ENCODE assay signal across 8 cellular contexts in genomic region chr15:31325976-31326728, GRCh38. TPM values are rescaled to one million over a fixed set of nuclear protein-coding genes. Genes with fewer than 3 reads are reported as not detected.
DNase-seq lines count a peak whose midpoint lies in the region; ATAC-seq and TF ChIP-seq lines count a peak whose summit lies in the region.

No MANE protein-coding gene starts in this region.

- WGBS in testis, 2 donors, result 1% methylated on average over 67 of the region's 99 CpGs; no CpG with 5 or more reads in 1 of the 2 donors

- TF ChIP-seq CTCF in osteoblast (IDR thresholded peaks at IDR 0.05; ENCODE audit: extremely low read depth, low read depth, low read length) (no peak), testis (IDR thresholded peaks at IDR 0.05) (peak in 2 of 3 experiments; percentile 1 to 24)

- H3K36me3 ChIP-seq in osteoblast (ENCODE audit: insufficient read depth, low read length), result no peaks in the 10 kb centered on the region
- H3K36me3 ChIP-seq in testis (ENCODE audit: low read depth, missing control alignments), result no peaks in the 10 kb centered on the region

- H3K4me3 ChIP-seq in osteoblast (ENCODE audit: insufficient read depth, low read length) (peak overlapping the region; percentile 89), testis (peak overlapping the region; percentile 88 to 93)

- H3K4me1 ChIP-seq in osteoblast (ENCODE audit: insufficient read depth, low read length), result peaks cover 16% of the 10 kb centered on the region
- peaks cover 36% of the 10 kb centered on the region for H3K4me1 ChIP-seq in testis

- H2AFZ ChIP-seq in osteoblast (ENCODE audit: low read length), result peak overlapping the region; percentile 78

- TF ChIP-seq POLR2A in GM10847 (IDR thresholded peaks at IDR 0.05; ENCODE audit: extremely low read depth, insufficient read length) (peak; percentile 87), testis (IDR thresholded peaks at IDR 0.05) (peak; percentile 85)

- H3K79me2 ChIP-seq in osteoblast (ENCODE audit: insufficient read depth, low read length), result peaks cover 35% of the 10 kb centered on the region

- H3K36me3 Mint-ChIP-seq in activated naive CD8-positive, alpha-beta T cell treated with anti-CD3 and anti-CD28 coated beads, Interleukin-2, amount 10 ng/mL, durations not matched to agents 7 days and 5 days, result peaks cover 22% of the 10 kb centered on the region

- DNase-seq in NCI-H1048 (lab: John Stamatoyannopoulos, UW), result peak; percentile 95
- peak; percentile 95 for DNase-seq in SKM-1 treated with dmso at 0.1 percent for 144 hours (lab: John Stamatoyannopoulos, UW; ENCODE audit: unreplicated experiment)
- peak; percentile 100 for DNase-seq in activated naive CD8-positive, alpha-beta T cell treated with anti-CD3 and anti-CD28 coated beads, Interleukin-2, amount 10 ng/mL, durations not matched to agents 7 days and 5 days
- peak; percentile 95 to 99 (median 99) for DNase-seq in head of caudate nucleus
- DNase-seq in osteoblast (ENCODE audit: insufficient read length, low spot score, missing footprints), result peak; percentile 100
- peak; percentile 98 for DNase-seq in testis

- H4K20me1 ChIP-seq in osteoblast (ENCODE audit: insufficient read depth, low read length), result peaks cover 16% of the 10 kb centered on the region

- peak; percentile 64 for ATAC-seq in HG02610 (IDR thresholded peaks at IDR 0.05; ENCODE audit: unreplicated experiment)
- peak; percentile 77 for ATAC-seq in activated naive CD8-positive, alpha-beta T cell treated with anti-CD3 and anti-CD28 coated beads, Interleukin-2, amount 10 ng/mL, durations not matched to agents 7 days and 5 days (ENCODE audit: low read depth)

- H3K27ac Mint-ChIP-seq in activated naive CD8-positive, alpha-beta T cell treated with anti-CD3 and anti-CD28 coated beads, Interleukin-2, amount 10 ng/mL, durations not matched to agents 7 days and 5 days, result peak overlapping the region; percentile 72

- no peaks in the 10 kb centered on the region for H3K9me3 ChIP-seq in osteoblast (ENCODE audit: low read depth, low read length)
- no peaks in the 10 kb centered on the region for H3K9me3 ChIP-seq in testis

- peaks cover 43% of the 10 kb centered on the region for H3K4me1 Mint-ChIP-seq in activated naive CD8-positive, alpha-beta T cell treated with anti-CD3 and anti-CD28 coated beads, Interleukin-2, amount 10 ng/mL, durations not matched to agents 7 days and 5 days

- H3K4me2 ChIP-seq in osteoblast (ENCODE audit: insufficient read depth, low read length), result peak overlapping the region; percentile 73

- H3K27me3 ChIP-seq in osteoblast (ENCODE audit: insufficient read depth, low read length) (no peaks in the 10 kb centered on the region), testis (no peaks in the 10 kb centered on the region)

- peaks cover 2% of the 10 kb centered on the region for H3K9me3 Mint-ChIP-seq in activated naive CD8-positive, alpha-beta T cell treated with anti-CD3 and anti-CD28 coated beads, Interleukin-2, amount 10 ng/mL, durations not matched to agents 7 days and 5 days

- H3K4me3 Mint-ChIP-seq in activated naive CD8-positive, alpha-beta T cell treated with anti-CD3 and anti-CD28 coated beads, Interleukin-2, amount 10 ng/mL, durations not matched to agents 7 days and 5 days, result peak overlapping the region; percentile 94

- POLR2A ChIA-PET in activated naive CD8-positive, alpha-beta T cell treated with anti-CD3 and anti-CD28 coated beads, Interleukin-2, amount 10 ng/mL, durations not matched to agents 7 days and 5 days (lab: Charles Lee), result interaction anchor here (0.6 to 8.2 kb wide), 34 partner anchors 9 to 167 kb away, joined by 3 to 126 read pairs (median 6); no protein-coding TSS in a partner anchor

- H3K27me3 Mint-ChIP-seq in activated naive CD8-positive, alpha-beta T cell treated with anti-CD3 and anti-CD28 coated beads, Interleukin-2, amount 10 ng/mL, durations not matched to agents 7 days and 5 days, result no peaks in the 10 kb centered on the region

- peak overlapping the region; percentile 80 for H3K27ac ChIP-seq in osteoblast (ENCODE audit: low read depth, low read length)
- H3K27ac ChIP-seq in testis, result peak overlapping the region; percentile 98 to 99

- intact Hi-C loops in head of caudate nucleus (cut with DNase I), result loop anchor here (1.0 to 5.0 kb wide), 3 partner anchors 41 to 161 kb away; no protein-coding TSS in a partner anchor
- intact Hi-C loops in testis (cut with DNase I; ENCODE audit: low total_unique reads), result loop anchor here (2.0 kb wide), 1 partner anchor 39 kb away; no protein-coding TSS in a partner anchor

RNA-seq across cellular contexts. Expression of gene KLF13, which starts 0.5 kb away (rescaled TPM):
- total RNA-seq in activated naive CD8-positive, alpha-beta T cell treated with anti-CD3 and anti-CD28 coated beads, Interleukin-2, amount 10 ng/mL, durations not matched to agents 7 days and 5 days, result 100 to 1,000 TPM; 230 to 252 TPM
- total RNA-seq in osteoblast (53.3 and 58.6 TPM in 2 replicates), testis (10 to 100 TPM; 41.9 to 61.7 TPM)
- 45.7 TPM for polyA plus RNA-seq in testis (ENCODE audit: insufficient read depth, low read depth, low replicate concordance)

Comparison
In these comparisons a context has a peak if more than half of its experiments do, and no peak if none do; other contexts are left out.
1. Peak in every context shown above with its lines: DNase-seq, ATAC-seq, H3K4me3 ChIP-seq and H3K27ac ChIP-seq.